In the genomic region with DNA sequence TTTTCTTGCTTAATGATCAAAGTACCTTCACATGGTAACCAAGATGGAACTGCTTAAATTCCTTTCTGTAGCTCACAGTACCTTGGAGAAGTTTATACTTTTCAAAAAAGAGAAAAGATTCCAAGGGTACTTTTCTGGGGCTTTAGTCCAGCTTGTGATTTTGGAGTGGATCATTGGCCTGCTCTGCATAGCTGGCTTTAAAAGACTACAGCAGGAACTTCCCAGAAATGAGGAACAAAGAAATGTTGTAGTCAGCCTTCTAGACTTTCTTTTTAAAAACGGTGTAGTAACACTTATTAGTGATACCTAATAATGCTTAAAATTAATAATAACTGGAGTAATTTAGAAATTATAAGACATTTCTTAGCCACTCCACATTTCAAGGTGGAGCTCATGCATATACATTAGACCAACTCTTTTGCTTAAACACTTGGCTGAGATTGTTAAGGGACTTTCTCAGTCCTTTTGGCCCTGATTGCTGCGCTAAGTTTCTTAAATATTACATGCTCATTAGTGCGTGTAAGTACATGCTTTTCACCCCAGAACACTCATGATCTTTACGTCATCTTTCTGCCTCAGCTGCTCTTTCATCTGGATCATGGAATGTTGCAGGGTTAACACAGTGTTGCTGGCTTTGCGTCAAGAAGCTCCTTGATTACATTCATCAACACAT, we compare ENCODE assay signal across 12 cellular contexts. TPM values are rescaled to one million over a fixed set of nuclear protein-coding genes. Genes with fewer than 3 reads are reported as not detected.
DNase-seq lines count a peak whose midpoint lies in the region; ATAC-seq and TF ChIP-seq lines count a peak whose summit lies in the region.
"Had no signal": no experiment of that assay in that cellular context is flagged by ENCODE, and none has a peak within 500 bp of the region (broad histone marks: within the 10 kb centered on the region; RNA-seq: fewer than 3 reads in every experiment).

No MANE protein-coding gene starts in this region.

- no peak for TF ChIP-seq EP300 in tibial nerve (IDR thresholded peaks at IDR 0.05)

- TF ChIP-seq CTCF in dorsolateral prefrontal cortex (IDR thresholded peaks at IDR 0.05 in 54 of 56, conservative IDR thresholded peaks at IDR 0.05 in 2 of 56; ENCODE audit: low read depth in 1 of 56, partially characterized antibody in 56 of 56) (no peak), tibial nerve (IDR thresholded peaks at IDR 0.05) (no peak)

- H3K4me3 ChIP-seq in dorsolateral prefrontal cortex (no peak overlapping the region), tibial nerve (no peak overlapping the region)
- H3K4me3 ChIP-seq: skin epidermis had no signal

- intact Hi-C loops in Right ventricle myocardium superior (cut with DNase I), result no loop called here
- intact Hi-C loops in Right ventricle myocardium inferior (cut with DNase I), result no loop called here
- intact Hi-C loops in dorsolateral prefrontal cortex (cut with DNase I), result no loop called here

- 54 to 67% methylated on average over 5 of the region's 5 CpGs for WGBS in tibial nerve, 2 donors

- H3K27me3 ChIP-seq in dorsolateral prefrontal cortex (no peaks in the 10 kb centered on the region), tibial nerve (no peaks in the 10 kb centered on the region)

- TF ChIP-seq POLR2A in tibial nerve (IDR thresholded peaks at IDR 0.05), result no peak

- H3K27ac ChIP-seq in dorsolateral prefrontal cortex (peak overlapping the region in 51 of 59 donors; percentile 7 to 90 (median 67)), tibial nerve (peak overlapping the region in 2 of 4 donors; percentile 5 to 29)

- no peaks in the 10 kb centered on the region for H3K27me3 Mint-ChIP-seq in T-helper 17 cell

- ATAC-seq in Right ventricle myocardium superior (ENCODE audit: poor library complexity), result peak; percentile 67
- ATAC-seq in Right ventricle myocardium inferior, result no peak
- ATAC-seq in HG03064 (IDR thresholded peaks at IDR 0.05; ENCODE audit: low read depth, unreplicated experiment), result peak; percentile 32
- ATAC-seq in HG03457 (IDR thresholded peaks at IDR 0.05; ENCODE audit: unreplicated experiment), result no peak
- no peak for ATAC-seq in T-helper 17 cell

- peaks cover 12% of the 10 kb centered on the region for H3K36me3 Mint-ChIP-seq in T-helper 17 cell (ENCODE audit: low read depth)

- H3K27ac Mint-ChIP-seq in T-helper 17 cell, result no peak overlapping the region

- peaks cover 5% of the 10 kb centered on the region for H3K4me1 Mint-ChIP-seq in T-helper 17 cell

- peaks cover 0 to 26% (median 0%) of the 10 kb centered on the region in 3 donors for H3K36me3 ChIP-seq in tibial nerve

- DNase-seq in Right ventricle myocardium superior (no peak), Right ventricle myocardium inferior (ENCODE audit: missing footprints) (no peak), dorsolateral prefrontal cortex (no peak), T-helper 17 cell (no peak), tibial nerve (ENCODE audit: low spot score in 2 of 2) (no peak)
- no peak for DNase-seq in activated CD4-positive, alpha-beta T cell treated with anti-CD3 and anti-CD28 coated beads for 48 hours
- DNase-seq: ACHN, H9, NCI-H526 treated with DMSO at 0.1 percent for 48 hours had no signal

- peaks cover 0 to 41% (median 8%) of the 10 kb centered on the region in 4 donors for H3K4me1 ChIP-seq in tibial nerve

- H3K4me3 Mint-ChIP-seq in T-helper 17 cell, result no peak overlapping the region
- H3K4me3 Mint-ChIP-seq: H9 had no signal

- H3K9me3 ChIP-seq in T-helper 17 cell (ENCODE audit: control insufficient read depth, low read length, poor library complexity, severe bottlenecking) (no peaks in the 10 kb centered on the region), tibial nerve (no peaks in the 10 kb centered on the region)

RNA-seq across cellular contexts. Expression of a gene that starts 57.3 kb away (rescaled TPM):
- total RNA-seq in Right ventricle myocardium superior, result 16.5 TPM
- 18.3 TPM for total RNA-seq in Right ventricle myocardium inferior
- 100 to 1,000 TPM in 15 of 120 experiments, 10 to 100 TPM in 105; 60.3 to 122 (median 85.0) TPM for total RNA-seq in dorsolateral prefrontal cortex
- 10 to 100 TPM; 25.7 to 36.9 TPM for total RNA-seq in T-helper 17 cell
- total RNA-seq in tibial nerve, result 10 to 100 TPM; 39.0 to 86.5 (median 56.0) TPM

RNA-seq across cellular contexts. Expression of a gene that starts 58.0 kb away (rescaled TPM):
- total RNA-seq in Right ventricle myocardium superior (45.0 TPM), Right ventricle myocardium inferior (44.7 TPM), dorsolateral prefrontal cortex (100 to 1,000 TPM; 123 to 223 (median 176) TPM), T-helper 17 cell (10 to 100 TPM; 26.0 to 26.5 TPM), tibial nerve (10 to 100 TPM; 43.7 to 91.8 (median 76.7) TPM)

Comparison
In these comparisons a context has a peak if more than half of its experiments do, and no peak if none do; other contexts are left out.
1. ATAC-seq: peak in Right ventricle myocardium superior (single experiment) and HG03064 (single experiment); none in Right ventricle myocardium inferior (single experiment), HG03457 (single experiment) and T-helper 17 cell (single experiment).